9 cellular contexts compared by ENCODE assay signal in the genomic region with DNA sequence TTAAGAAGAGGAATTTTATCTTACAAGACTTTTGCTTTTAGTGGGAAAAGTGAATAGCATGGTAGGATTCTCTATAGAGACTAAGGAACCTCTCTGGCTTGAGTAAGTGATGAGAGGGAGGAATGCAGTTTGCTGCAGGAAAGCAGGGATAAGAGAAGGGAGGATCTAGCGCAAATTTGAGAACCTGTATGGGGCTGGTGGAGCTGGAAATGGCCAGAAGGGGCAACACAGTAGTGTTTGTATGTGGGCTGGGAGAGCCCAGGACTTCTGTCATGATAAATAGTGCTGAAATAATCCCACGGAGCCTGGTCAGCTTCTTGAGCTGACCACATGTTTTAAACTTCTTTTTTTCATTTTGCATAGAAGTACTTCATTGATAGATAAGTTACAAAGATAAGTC. TPM values are rescaled to one million over a fixed set of nuclear protein-coding genes. Genes with fewer than 3 reads are reported as not detected.
DNase-seq lines count a peak whose midpoint lies in the region; ATAC-seq and TF ChIP-seq lines count a peak whose summit lies in the region.
"Had no signal": no experiment of that assay in that cellular context is flagged by ENCODE, and none has a peak within 500 bp of the region (broad histone marks: within the 10 kb centered on the region; RNA-seq: fewer than 3 reads in every experiment).

No MANE protein-coding gene starts in this region.

- intact Hi-C loops in OCI-LY7 (cut with micrococcal nuclease; ENCODE audit: unreplicated experiment): no loop called here

- TF ChIP-seq CTCF in GM12864 (IDR thresholded peaks at IDR 0.05; ENCODE audit: low read depth, low read length, missing control alignments) (peak; percentile 10), OCI-LY7 (conservative IDR thresholded peaks at IDR 0.05; ENCODE audit: low read length) (no peak), coronary artery (IDR thresholded peaks at IDR 0.05) (no peak), neural crest cell (conservative IDR thresholded peaks at IDR 0.05) (no peak)

- peaks cover 4% of the 10 kb centered on the region for H3K4me1 ChIP-seq in OCI-LY7 (ENCODE audit: insufficient read depth, low read length, poor library complexity, severe bottlenecking)

- no peak for TF ChIP-seq POLR2A in GM18505 (IDR thresholded peaks at IDR 0.05; ENCODE audit: borderline replicate concordance, extremely low read depth, insufficient read depth, insufficient read length)

- POLR2A ChIA-PET in OCI-LY7 (lab: Charles Lee): interaction anchor here (0.6 to 1.4 kb wide), 3 partner anchors 9 to 152 kb away, joined by 3 to 7 read pairs (median 4); a partner anchor contains a TSS

- no TSS peak for BruUV-seq in OCI-LY7 (replicated peaks; lab: Mats Ljungman, UMichigan)

- H3K27me3 Mint-ChIP-seq in neural crest cell (ENCODE audit: low read depth): no peaks in the 10 kb centered on the region

- H3K9me2 ChIP-seq in OCI-LY7 (ENCODE audit: insufficient read depth, low read length): no peaks in the 10 kb centered on the region

- H3K4me2 ChIP-seq in OCI-LY7 (ENCODE audit: low read length): no peak overlapping the region

- H4K20me1 ChIP-seq in OCI-LY7 (ENCODE audit: insufficient read depth, low read length): no peaks in the 10 kb centered on the region

- H3K9me3 Mint-ChIP-seq in neural crest cell: peaks cover 2% of the 10 kb centered on the region

- H3K4me3 Mint-ChIP-seq in neural crest cell: peak overlapping the region; percentile 86

- H3K79me2 ChIP-seq in OCI-LY7 (ENCODE audit: insufficient read depth, low read depth, low read length): no peaks in the 10 kb centered on the region

- H3K4me3 ChIP-seq in GM12864 (ENCODE audit: low read depth, low read length) (no peak overlapping the region), OCI-LY7 (ENCODE audit: low read depth, low read length, poor library complexity, severe bottlenecking) (no peak overlapping the region), coronary artery (no peak overlapping the region)

- DNase-seq in GM12864 (ENCODE audit: low read depth): no peak
- DNase-seq in OCI-LY7 (ENCODE audit: low spot score): no peak
- DNase-seq in coronary artery (ENCODE audit: low spot score): no peak
- DNase-seq in neural crest cell (ENCODE audit: low read depth, low spot score): no peak
- no peak for DNase-seq in activated CD8-positive, alpha-beta memory T cell treated with anti-CD3 and anti-CD28 coated beads for 24 hours
- DNase-seq in activated CD4-positive, alpha-beta T cell treated with anti-CD3 and anti-CD28 coated beads, Interleukin-2, amount 50 U/mL, for 48 hours: no peak

- H3K36me3 Mint-ChIP-seq in neural crest cell (ENCODE audit: low read depth): no peaks in the 10 kb centered on the region

- H3K36me3 ChIP-seq in OCI-LY7 (ENCODE audit: insufficient read depth, low read length): no peaks in the 10 kb centered on the region

- peaks cover 53% of the 10 kb centered on the region for H3K4me1 Mint-ChIP-seq in neural crest cell

- H3K27ac Mint-ChIP-seq in neural crest cell (ENCODE audit: unreplicated experiment): peak overlapping the region; percentile 97

- CTCF ChIA-PET in OCI-LY7 (lab: Charles Lee; ENCODE audit: unreplicated experiment): no interaction called here

- no peaks in the 10 kb centered on the region for H3K9me3 ChIP-seq in OCI-LY7 (ENCODE audit: low read length)

- H2AFZ ChIP-seq in OCI-LY7 (ENCODE audit: low read length): peak overlapping the region; percentile 95; the same call in 1 of the 2 replicates

- H3K27ac ChIP-seq in OCI-LY7 (ENCODE audit: low read depth, low read length, poor library complexity, severe bottlenecking): no peak overlapping the region
- peak overlapping the region; percentile 82 to 95 for H3K27ac ChIP-seq in coronary artery
- H3K27ac ChIP-seq: HL-60 had no signal

- ATAC-seq in HG03520 (IDR thresholded peaks at IDR 0.05; ENCODE audit: unreplicated experiment) (no peak), GM18505 (IDR thresholded peaks at IDR 0.05; ENCODE audit: unreplicated experiment) (no peak)

RNA-seq across cellular contexts. Expression of a gene that starts 11.1 kb away (rescaled TPM):
- total RNA-seq in OCI-LY7 (2014; rRNA removed; shearing (Covaris generic)): 0.36 and 0.41 TPM in 2 replicates
- 0.33 and 1.3 TPM in 2 replicates for total RNA-seq in OCI-LY7 (2022)
- total RNA-seq in neural crest cell: 4.9 and 5.0 TPM in 2 replicates
